In the genomic region with DNA sequence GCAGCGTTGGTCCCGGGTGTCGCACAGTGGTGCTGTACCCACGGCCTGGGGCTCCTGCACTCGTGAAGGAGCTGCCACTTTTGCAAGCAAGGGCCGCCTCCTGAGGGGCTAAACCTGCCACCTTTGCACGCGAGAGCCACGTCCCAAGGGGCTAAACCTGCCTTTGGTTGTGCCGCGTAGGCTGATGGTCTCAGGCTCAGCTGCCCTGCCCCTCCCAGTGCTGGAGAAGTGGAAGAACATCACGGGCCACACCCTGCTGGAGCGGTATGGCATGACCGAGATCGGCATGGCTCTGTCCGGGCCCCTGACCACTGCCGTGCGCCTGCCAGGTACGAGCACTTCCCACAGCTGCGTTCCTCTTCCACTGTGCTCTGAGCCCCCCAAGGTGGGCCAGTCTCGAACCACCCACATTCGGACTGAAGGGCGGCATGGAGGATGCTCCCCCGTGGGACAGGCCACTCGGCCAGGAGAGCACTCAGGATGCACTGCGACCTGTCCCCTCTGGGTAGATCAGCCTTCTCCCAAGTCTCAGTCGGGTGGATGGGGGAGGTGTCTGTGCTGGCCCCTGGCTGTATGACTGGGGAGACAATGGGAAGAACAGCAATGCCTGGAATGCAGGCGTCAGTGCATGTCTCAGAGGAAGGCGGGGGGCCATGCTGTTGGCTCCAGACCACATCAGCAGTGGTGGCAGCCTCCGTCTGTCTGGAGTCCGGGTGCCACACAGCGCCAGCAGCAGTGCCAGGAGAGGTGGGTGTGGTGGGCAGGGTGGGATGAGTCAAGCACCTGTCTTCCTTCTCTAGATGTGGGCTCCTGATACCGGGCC, we compare ENCODE assay signal across 1 cellular context.
TF ChIP-seq lines count a peak whose summit lies in the region.

No MANE protein-coding gene starts in this region.

TF ChIP-seq in GM12878, 131 proteins besides CTCF, POLR2A, EP300 and RAD21:
- TF ChIP-seq ZZZ3 (IDR thresholded peaks at IDR 0.05; ENCODE audit: control insufficient read depth, insufficient read length, low read depth) = no peak
- TF ChIP-seq, protein P1, sequence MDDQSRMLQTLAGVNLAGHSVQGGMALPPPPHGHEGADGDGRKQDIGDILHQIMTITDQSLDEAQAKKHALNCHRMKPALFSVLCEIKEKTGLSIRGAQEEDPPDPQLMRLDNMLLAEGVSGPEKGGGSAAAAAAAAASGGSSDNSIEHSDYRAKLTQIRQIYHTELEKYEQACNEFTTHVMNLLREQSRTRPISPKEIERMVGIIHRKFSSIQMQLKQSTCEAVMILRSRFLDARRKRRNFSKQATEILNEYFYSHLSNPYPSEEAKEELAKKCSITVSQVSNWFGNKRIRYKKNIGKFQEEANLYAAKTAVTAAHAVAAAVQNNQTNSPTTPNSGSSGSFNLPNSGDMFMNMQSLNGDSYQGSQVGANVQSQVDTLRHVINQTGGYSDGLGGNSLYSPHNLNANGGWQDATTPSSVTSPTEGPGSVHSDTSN (IDR thresholded peaks at IDR 0.05; ENCODE audit: insufficient replicate concordance, low read depth, low read length) = no peak
- TF ChIP-seq, protein P2, sequence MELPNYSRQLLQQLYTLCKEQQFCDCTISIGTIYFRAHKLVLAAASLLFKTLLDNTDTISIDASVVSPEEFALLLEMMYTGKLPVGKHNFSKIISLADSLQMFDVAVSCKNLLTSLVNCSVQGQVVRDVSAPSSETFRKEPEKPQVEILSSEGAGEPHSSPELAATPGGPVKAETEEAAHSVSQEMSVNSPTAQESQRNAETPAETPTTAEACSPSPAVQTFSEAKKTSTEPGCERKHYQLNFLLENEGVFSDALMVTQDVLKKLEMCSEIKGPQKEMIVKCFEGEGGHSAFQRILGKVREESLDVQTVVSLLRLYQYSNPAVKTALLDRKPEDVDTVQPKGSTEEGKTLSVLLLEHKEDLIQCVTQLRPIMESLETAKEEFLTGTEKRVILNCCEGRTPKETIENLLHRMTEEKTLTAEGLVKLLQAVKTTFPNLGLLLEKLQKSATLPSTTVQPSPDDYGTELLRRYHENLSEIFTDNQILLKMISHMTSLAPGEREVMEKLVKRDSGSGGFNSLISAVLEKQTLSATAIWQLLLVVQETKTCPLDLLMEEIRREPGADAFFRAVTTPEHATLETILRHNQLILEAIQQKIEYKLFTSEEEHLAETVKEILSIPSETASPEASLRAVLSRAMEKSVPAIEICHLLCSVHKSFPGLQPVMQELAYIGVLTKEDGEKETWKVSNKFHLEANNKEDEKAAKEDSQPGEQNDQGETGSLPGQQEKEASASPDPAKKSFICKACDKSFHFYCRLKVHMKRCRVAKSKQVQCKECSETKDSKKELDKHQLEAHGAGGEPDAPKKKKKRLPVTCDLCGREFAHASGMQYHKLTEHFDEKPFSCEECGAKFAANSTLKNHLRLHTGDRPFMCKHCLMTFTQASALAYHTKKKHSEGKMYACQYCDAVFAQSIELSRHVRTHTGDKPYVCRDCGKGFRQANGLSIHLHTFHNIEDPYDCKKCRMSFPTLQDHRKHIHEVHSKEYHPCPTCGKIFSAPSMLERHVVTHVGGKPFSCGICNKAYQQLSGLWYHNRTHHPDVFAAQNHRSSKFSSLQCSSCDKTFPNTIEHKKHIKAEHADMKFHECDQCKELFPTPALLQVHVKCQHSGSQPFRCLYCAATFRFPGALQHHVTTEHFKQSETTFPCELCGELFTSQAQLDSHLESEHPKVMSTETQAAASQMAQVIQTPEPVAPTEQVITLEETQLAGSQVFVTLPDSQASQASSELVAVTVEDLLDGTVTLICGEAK (IDR thresholded peaks at IDR 0.05; ENCODE audit: borderline replicate concordance) = no peak
- TF ChIP-seq MEF2B (IDR thresholded peaks at IDR 0.05; ENCODE audit: partially characterized antibody, poor library complexity, severe bottlenecking) = peak; percentile 58
- TF ChIP-seq EZH2 (IDR thresholded peaks at IDR 0.05; ENCODE audit: borderline replicate concordance, control insufficient read depth, low read depth, low read length) = no peak
- TF ChIP-seq POLR2AphosphoS2 (IDR thresholded peaks at IDR 0.05; ENCODE audit: low read depth, low read length) = no peak
- TF ChIP-seq ATF7 (IDR thresholded peaks at IDR 0.05; ENCODE audit: low read depth) = no peak
